Comparison of ENCODE assay signal across 21 cellular contexts in genomic region chr4:133465022-133465421, GRCh38.
"Had no signal": no experiment of that assay in that cellular context is flagged by ENCODE, and none has a peak within 500 bp of the region (broad histone marks: within the 10 kb centered on the region; RNA-seq: fewer than 3 reads in every experiment).

No MANE protein-coding gene starts in this region.

- H3K4me3 ChIP-seq: lung, thoracic aorta, upper lobe of right lung had no signal

- DNase-seq: activated CD4-positive, alpha-beta T cell treated with anti-CD3 and anti-CD28 coated beads for 4 hours; activated CD8-positive, alpha-beta T cell treated with anti-CD3 and anti-CD28 coated beads for 36 hours; activated naive CD4-positive, alpha-beta T cell; activated naive CD8-positive, alpha-beta T cell treated with anti-CD3 and anti-CD28 coated beads for 36 hours; activated T-cell treated with anti-CD3 and anti-CD28 coated beads, Interleukin-2, amount 50 U/mL, for 1 hour; amniotic stem cell; dermis blood vessel endothelial cell; effector memory CD8-positive, alpha-beta T cell; foreskin melanocyte; glutamatergic neuron; kidney; nucleus accumbens; stimulated activated naive B cell treated with anti-CD40 and anti-IgM and Interleukin-4, amounts not matched to agents 10 μg/mL and 1 μg/mL and 100 μg/mL, for 72 hours; upper lobe of right lung had no signal

- H3K4me1 ChIP-seq: upper lobe of right lung had no signal

- H3K27ac ChIP-seq: epithelial cell of prostate, thoracic aorta, upper lobe of right lung had no signal

- H3K27me3 ChIP-seq: upper lobe of right lung had no signal

- H3K9me3 ChIP-seq: thoracic aorta, upper lobe of right lung had no signal

- ATAC-seq: activated CD8-positive, alpha-beta T cell treated with anti-CD3 and anti-CD28 coated beads for 36 hours; activated T-helper 17 cell treated with anti-CD3 and anti-CD28 coated beads, Interleukin-2, amount 50 U/mL, for 72 hours; effector memory CD8-positive, alpha-beta T cell; left lobe of liver; natural killer cell treated with Interleukin-12 subunit alpha and Interleukin-12 subunit beta and Interleukin-15 and Interleukin-18, amount 100 ng/mL, for 72 hours; stimulated activated naive B cell treated with anti-CD40 and anti-IgM and Interleukin-4, amounts not matched to agents 10 μg/mL and 1 μg/mL and 100 μg/mL, for 72 hours; upper lobe of right lung; WTC11 had no signal

- H3K36me3 ChIP-seq: thoracic aorta, upper lobe of right lung had no signal
